Comparison of ENCODE assay signal across 9 cellular contexts in genomic region chr19:48624791-48625723, GRCh38. TPM values are rescaled to one million over a fixed set of nuclear protein-coding genes. Genes with fewer than 3 reads are reported as not detected.
DNase-seq lines count a peak whose midpoint lies in the region; ATAC-seq and TF ChIP-seq lines count a peak whose summit lies in the region.
"Had no signal": no experiment of that assay in that cellular context is flagged by ENCODE, and none has a peak within 500 bp of the region (broad histone marks: within the 10 kb centered on the region; RNA-seq: fewer than 3 reads in every experiment).

No MANE protein-coding gene starts in this region.

- ATAC-seq in T-cell (replicated peaks in 1 of 4) (no peak), HG03457 (IDR thresholded peaks at IDR 0.05; ENCODE audit: unreplicated experiment) (no peak), HG02870 (IDR thresholded peaks at IDR 0.05; ENCODE audit: unreplicated experiment) (no peak)

- CTCF ChIA-PET in T-cell (lab: Charles Lee): no interaction called here

- TF ChIP-seq CTCF in glutamatergic neuron (IDR thresholded peaks at IDR 0.05; ENCODE audit: partially characterized antibody, unreplicated experiment): no peak

- H3K27me3 Mint-ChIP-seq in T-cell (no peaks in the 10 kb centered on the region), glutamatergic neuron (ENCODE audit: unreplicated experiment) (peaks cover 12% of the 10 kb centered on the region)

- H3K27ac Mint-ChIP-seq in T-cell (peak overlapping the region; percentile 96), glutamatergic neuron (ENCODE audit: unreplicated experiment) (peak overlapping the region; percentile 90)

- H3K36me3 ChIP-seq in HAP-1 (replicated peaks) (peaks cover 12% of the 10 kb centered on the region), skeletal muscle tissue (ENCODE audit: control insufficient read depth in 3 of 3, insufficient read depth in 3 of 3, low read length in 3 of 3) (peaks cover 3 to 8% (median 3%) of the 10 kb centered on the region in 3 donors)

- H3K4me1 Mint-ChIP-seq in T-cell: peaks cover 30 to 47% (median 43%) of the 10 kb centered on the region in 3 donors
- peaks cover 24% of the 10 kb centered on the region for H3K4me1 Mint-ChIP-seq in glutamatergic neuron (ENCODE audit: low read depth, unreplicated experiment)

- H3K36me3 Mint-ChIP-seq in T-cell (peaks cover 18% of the 10 kb centered on the region), glutamatergic neuron (ENCODE audit: unreplicated experiment) (no peaks in the 10 kb centered on the region)

- POLR2A ChIA-PET in T-cell (lab: Charles Lee): no interaction called here

- in situ Hi-C loops in HAP-1 (cut with MboI; ENCODE audit: low sequenced_read_pairs): no loop called here

- H3K27me3 ChIP-seq in HAP-1 (ENCODE audit: low read depth): no peaks in the 10 kb centered on the region
- H3K27me3 ChIP-seq in skeletal muscle tissue (ENCODE audit: control insufficient read depth in 3 of 3, insufficient read depth in 3 of 3, low read length in 3 of 3): no peaks in the 10 kb centered on the region

- DNase-seq in HAP-1 (ENCODE audit: low spot score in 2 of 2) (peak in 1 of 2 experiments; percentile 55), T-cell (no peak), glutamatergic neuron (peak; percentile 54), mucosa of gallbladder (ENCODE audit: low spot score) (no peak), posterior cingulate gyrus (no peak)

- peak overlapping the region; percentile 49 for H3K4me3 ChIP-seq in HAP-1
- peak overlapping the region; percentile 59 to 78 (median 78) for H3K4me3 ChIP-seq in skeletal muscle tissue (ENCODE audit: low read length in 3 of 3)

- H3K27ac ChIP-seq in skeletal muscle tissue (ENCODE audit: low read depth, low read length): peak overlapping the region; percentile 74
- H3K27ac ChIP-seq: HL-60 had no signal

- intact Hi-C loops in posterior cingulate gyrus (cut with DNase I): no loop called here

- no peaks in the 10 kb centered on the region for H3K9me3 ChIP-seq in HAP-1
- no peaks in the 10 kb centered on the region for H3K9me3 ChIP-seq in skeletal muscle tissue (ENCODE audit: control insufficient read depth in 3 of 3, low read length in 3 of 3)

- H3K4me1 ChIP-seq in HAP-1 (peaks cover 17% of the 10 kb centered on the region), skeletal muscle tissue (ENCODE audit: control insufficient read depth in 3 of 3, insufficient read depth in 3 of 3, low read length in 3 of 3) (peaks cover 30 to 33% (median 31%) of the 10 kb centered on the region in 3 donors)

- no peaks in the 10 kb centered on the region for H3K9me3 Mint-ChIP-seq in T-cell
- H3K9me3 Mint-ChIP-seq in glutamatergic neuron (ENCODE audit: unreplicated experiment): peaks cover 13% of the 10 kb centered on the region

- peak overlapping the region; percentile 33 to 89 (median 81) for H3K9ac ChIP-seq in skeletal muscle tissue (ENCODE audit: low read depth in 1 of 3, low read length in 3 of 3)

- H3K4me3 Mint-ChIP-seq in T-cell: peak overlapping the region; percentile 13 to 78 (median 32)
- H3K4me3 Mint-ChIP-seq in glutamatergic neuron (ENCODE audit: unreplicated experiment): peak overlapping the region; percentile 98

RNA-seq across cellular contexts. Expression of gene SPHK2, which starts 5.8 kb away (rescaled TPM):
- 10 to 100 TPM; 18.0 to 37.0 (median 31.8) TPM for total RNA-seq in T-cell
- total RNA-seq in glutamatergic neuron (ENCODE audit: unreplicated experiment): 146 TPM
- total RNA-seq in skeletal muscle tissue: 2.1 TPM
- 51.8 TPM for total RNA-seq in mucosa of gallbladder

RNA-seq across cellular contexts. Expression of gene RPL18, which starts 6.1 kb away (rescaled TPM):
- total RNA-seq in T-cell: 1,000 to 10,000 TPM; 2,370 to 2,784 (median 2,662) TPM
- total RNA-seq in glutamatergic neuron (ENCODE audit: unreplicated experiment): 1,011 TPM
- total RNA-seq in skeletal muscle tissue: 2,225 TPM
- total RNA-seq in mucosa of gallbladder: 1,057 TPM

RNA-seq across cellular contexts. Expression of gene FAM83E, which starts 10.2 kb away (rescaled TPM):
- total RNA-seq in T-cell (1 to 10 TPM in 4 of 5 donors, not detected in 1; 2.3 to 3.0 (median 2.7) TPM), glutamatergic neuron (ENCODE audit: unreplicated experiment) (1.5 TPM), skeletal muscle tissue (1.6 TPM), mucosa of gallbladder (143 TPM)

RNA-seq across cellular contexts. Expression of gene DBP, which starts 12.1 kb away (rescaled TPM):
- 10 to 100 TPM; 24.5 to 57.2 (median 56.0) TPM for total RNA-seq in T-cell
- 2.9 TPM for total RNA-seq in glutamatergic neuron (ENCODE audit: unreplicated experiment)
- total RNA-seq in skeletal muscle tissue: 6.8 TPM
- 39.9 TPM for total RNA-seq in mucosa of gallbladder

RNA-seq across cellular contexts. Expression of gene SPACA4, which starts 18.5 kb away (rescaled TPM):
- total RNA-seq in T-cell (not detected), glutamatergic neuron (ENCODE audit: unreplicated experiment) (not detected), skeletal muscle tissue (not detected), mucosa of gallbladder (not detected)

Comparison
In these comparisons a context has a peak if more than half of its experiments do, and no peak if none do; other contexts are left out.
1. RNA of gene FAM83E, which starts 10.2 kb away (total RNA-seq): 143 TPM in mucosa of gallbladder (single experiment); 2.3 to 3.0 TPM in T-cell, 1.6 TPM in skeletal muscle tissue (single experiment) and 1.5 TPM in glutamatergic neuron (single experiment); every median in the first group is over 10 times any median in the second.